Comparison of ENCODE assay signal across 10 cellular contexts in genomic region chr13:95706356-95706755, GRCh38.
"Had no signal": no experiment of that assay in that cellular context is flagged by ENCODE, and none has a peak within 500 bp of the region (broad histone marks: within the 10 kb centered on the region; RNA-seq: fewer than 3 reads in every experiment).

No MANE protein-coding gene starts in this region.

- H3K4me1 ChIP-seq: colonic mucosa had no signal

- H3K27me3 ChIP-seq: colonic mucosa, esophagus muscularis mucosa had no signal

- H3K36me3 ChIP-seq: colonic mucosa had no signal

- DNase-seq: activated CD4-positive, alpha-beta T cell treated with anti-CD3 and anti-CD28 coated beads, Interleukin-2, amount 50 U/mL, for 48 hours; activated CD4-positive, CD25-positive, alpha-beta regulatory T cell treated with anti-CD3 and anti-CD28 coated beads, Interleukin-2, amount 50 U/mL, for 72 hours; activated naive CD4-positive, alpha-beta T cell treated with anti-CD3 and anti-CD28 coated beads, Interleukin-2, amount 50 U/mL, for 16 hours; amniotic stem cell; colonic mucosa; islet precursor cell; stimulated activated CD4-positive, alpha-beta T cell treated with anti-CD3 and anti-CD28 coated beads, Interleukin-4, amount 100 ng/mL, for 24 hours; stimulated activated naive CD4-positive, alpha-beta T cell treated with Interleukin-2 at 50 U/mL for 16 hours had no signal

- H3K9me3 Mint-ChIP-seq: type B pancreatic cell had no signal

- H3K9me3 ChIP-seq: colonic mucosa, esophagus muscularis mucosa had no signal

- H3K4me3 Mint-ChIP-seq: type B pancreatic cell had no signal

- H3K27me3 Mint-ChIP-seq: type B pancreatic cell had no signal

- H3K4me3 ChIP-seq: colonic mucosa, esophagus muscularis mucosa had no signal

- H3K27ac Mint-ChIP-seq: type B pancreatic cell had no signal

- H3K27ac ChIP-seq: colonic mucosa, esophagus muscularis mucosa had no signal
